In genomic region chr14:99512110-99512449, GRCh38 we compare ENCODE assay signal across 1 cellular context.
TF ChIP-seq lines count a peak whose summit lies in the region.

No MANE protein-coding gene starts in this region.

TF ChIP-seq in GM23338, 12 proteins besides CTCF, POLR2A, EP300 and RAD21 (continued from another document):
- no peak for TF ChIP-seq ZNF462 (CRISPR knock-in tag; IDR thresholded peaks at IDR 0.05)
- TF ChIP-seq ZNF114 (CRISPR knock-in tag; IDR thresholded peaks at IDR 0.05) = no peak
- TF ChIP-seq NANOG (IDR thresholded peaks at IDR 0.05; ENCODE audit: borderline replicate concordance) = no peak
- no peak for TF ChIP-seq EZH2phosphoT487 (IDR thresholded peaks at IDR 0.05; ENCODE audit: unreplicated experiment)
- TF ChIP-seq JUNB (IDR thresholded peaks at IDR 0.05; ENCODE audit: unreplicated experiment) = no peak
- TF ChIP-seq ZNF331 (CRISPR knock-in tag; IDR thresholded peaks at IDR 0.05; ENCODE audit: low read depth) = no peak
- TF ChIP-seq POLR2AphosphoS5 (IDR thresholded peaks at IDR 0.05; ENCODE audit: low read depth) = no peak
- no peak for TF ChIP-seq EZH2 (IDR thresholded peaks at IDR 0.05; ENCODE audit: low read depth, unreplicated experiment)
- no peak for TF ChIP-seq CREB1 (CRISPR knock-in tag; IDR thresholded peaks at IDR 0.05; ENCODE audit: low read depth)
- TF ChIP-seq ETS1 (IDR thresholded peaks at IDR 0.05) = no peak
- TF ChIP-seq REST (IDR thresholded peaks at IDR 0.05; ENCODE audit: unreplicated experiment) = no peak
